ENCODE assay signal across 11 cellular contexts in genomic region chrX:34406580-34406979, GRCh38.
"Had no signal": no experiment of that assay in that cellular context is flagged by ENCODE, and none has a peak within 500 bp of the region (broad histone marks: within the 10 kb centered on the region; RNA-seq: fewer than 3 reads in every experiment).

No MANE protein-coding gene starts in this region.

- ATAC-seq: GM23338, HCT116 had no signal

- H3K27ac ChIP-seq: GM23248 had no signal

- DNase-seq: GM23248, GOT3, H7, H9, HCEC 1CT, HFFc6 had no signal

- H3K9ac ChIP-seq: GM23248 had no signal

- FAIRE-seq: H1, H54 had no signal

- H3K4me1 ChIP-seq: HAP-1 had no signal

- H3K4me3 ChIP-seq: GM23248, GM23338, HAP-1 had no signal

- H3K4me2 ChIP-seq: GM23338 had no signal

- H3K9me3 ChIP-seq: HAP-1 had no signal

- H3K36me3 ChIP-seq: HAP-1 had no signal
